ENCODE assay signal across 25 cellular contexts in genomic region chr5:145680744-145681143, GRCh38.
DNase-seq lines count a peak whose midpoint lies in the region; ATAC-seq and TF ChIP-seq lines count a peak whose summit lies in the region.
"Had no signal": no experiment of that assay in that cellular context is flagged by ENCODE, and none has a peak within 500 bp of the region (broad histone marks: within the 10 kb centered on the region; RNA-seq: fewer than 3 reads in every experiment).

No MANE protein-coding gene starts in this region.

- in situ Hi-C loops in ACHN (cut with HindIII; ENCODE audit: low pct_ligation_motif_present, low pct_unique_long_range_greater_than_20kb, low sequenced_read_pairs): no loop called here

- 59% methylated on average over 5 of the region's 7 CpGs for WGBS in right lobe of liver (ENCODE audit: insufficient coverage, low coverage, low lambda C conversion rate, missing lambda C conversion rate)
- 16 to 31% (median 16%) methylated on average over 7 of the region's 7 CpGs for WGBS in psoas muscle, 3 donors

- intact Hi-C loops in Right ventricle myocardium superior (cut with DNase I) (no loop called here), right lobe of liver (cut with DNase I) (no loop called here), psoas muscle (cut with DNase I) (loop anchor here in 1 of 2 donors (5.0 kb wide), 2 partner anchors 147 to 367 kb away; no protein-coding TSS in a partner anchor), breast epithelium (cut with DNase I; ENCODE audit: low total_unique reads) (no loop called here)

- H3K27ac ChIP-seq in right lobe of liver (no peak overlapping the region), psoas muscle (no peak overlapping the region), breast epithelium (no peak overlapping the region)
- H3K27ac ChIP-seq: BLaER1 treated with 17β-estradiol and CSF1 and Interleukin-3, amounts not matched to agents 10 nM and 100 nM; HL-60; Peyer's patch; SJCRH30 had no signal

- H3K4me1 ChIP-seq in right lobe of liver: peaks cover 0 to 8% (median 3%) of the 10 kb centered on the region in 4 donors
- peaks cover 8% of the 10 kb centered on the region for H3K4me1 ChIP-seq in psoas muscle
- no peaks in the 10 kb centered on the region for H3K4me1 ChIP-seq in breast epithelium
- H3K4me1 ChIP-seq: HAP-1, Peyer's patch, SJCRH30 had no signal

- TF ChIP-seq POLR2A in right lobe of liver (IDR thresholded peaks at IDR 0.05) (no peak), breast epithelium (IDR thresholded peaks at IDR 0.05) (no peak)

- no peak for TF ChIP-seq CTCF in right lobe of liver (IDR thresholded peaks at IDR 0.05)
- TF ChIP-seq CTCF in psoas muscle (IDR thresholded peaks at IDR 0.05): no peak
- no peak for TF ChIP-seq CTCF in breast epithelium (IDR thresholded peaks at IDR 0.05)

- H3K4me3 ChIP-seq in right lobe of liver (no peak overlapping the region), psoas muscle (no peak overlapping the region), breast epithelium (no peak overlapping the region)
- H3K4me3 ChIP-seq: BLaER1 treated with 17β-estradiol and CSF1 and Interleukin-3, amounts not matched to agents 10 nM and 100 nM; GM12878; HAP-1; Peyer's patch; SJCRH30 had no signal

- H3K9me3 ChIP-seq in right lobe of liver (no peaks in the 10 kb centered on the region), psoas muscle (no peaks in the 10 kb centered on the region), breast epithelium (no peaks in the 10 kb centered on the region)
- H3K9me3 ChIP-seq: BLaER1 treated with 17β-estradiol and CSF1 and Interleukin-3, amounts not matched to agents 10 nM and 100 nM; HAP-1; Peyer's patch; SJCRH30 had no signal

- H3K27me3 ChIP-seq in right lobe of liver: no peaks in the 10 kb centered on the region
- H3K27me3 ChIP-seq in psoas muscle (ENCODE audit: insufficient read depth in 3 of 3, low read length in 2 of 3): no peaks in the 10 kb centered on the region
- no peaks in the 10 kb centered on the region for H3K27me3 ChIP-seq in breast epithelium
- H3K27me3 ChIP-seq: BLaER1 treated with 17β-estradiol and CSF1 and Interleukin-3, amounts not matched to agents 10 nM and 100 nM; Peyer's patch; SJCRH30 had no signal

- ATAC-seq in Right ventricle myocardium superior (ENCODE audit: poor library complexity): peak; percentile 87
- ATAC-seq in right lobe of liver: peak; percentile 13 to 45 (median 16)
- ATAC-seq in psoas muscle: peak in 3 of 4 donors; percentile 34 to 80 (median 50)
- no peak for ATAC-seq in GM21423 (IDR thresholded peaks at IDR 0.05; ENCODE audit: unreplicated experiment)

- H3K36me3 ChIP-seq in right lobe of liver (no peaks in the 10 kb centered on the region), psoas muscle (ENCODE audit: insufficient read depth in 1 of 2, low read depth in 1 of 2) (no peaks in the 10 kb centered on the region), breast epithelium (no peaks in the 10 kb centered on the region)
- H3K36me3 ChIP-seq: BLaER1 treated with 17β-estradiol and CSF1 and Interleukin-3, amounts not matched to agents 10 nM and 100 nM; HAP-1; Peyer's patch; SJCRH30 had no signal

- DNase-seq in NCI-H1694 treated with DMSO at 0.1 percent for 48 hours (lab: John Stamatoyannopoulos, UW) (peak; percentile 31), Right ventricle myocardium superior (peak; percentile 52), right lobe of liver (no peak), psoas muscle (no peak), breast epithelium (ENCODE audit: low spot score in 2 of 2) (no peak), ACHN (no peak), NCI-H146 treated with DMSO at 0.1 percent for 48 hours (lab: John Stamatoyannopoulos, UW; ENCODE audit: unreplicated experiment) (no peak)
- DNase-seq: activated CD4-positive, alpha-beta T cell treated with anti-CD3 and anti-CD28 coated beads, Interleukin-2, amount 50 U/mL, for 4 hours; activated CD4-positive, CD25-positive, alpha-beta regulatory T cell; activated CD8-positive, alpha-beta memory T cell treated with anti-CD3 and anti-CD28 coated beads, Interleukin-2, amount 50 U/mL, for 4 hours; activated naive CD8-positive, alpha-beta T cell treated with anti-CD3 and anti-CD28 coated beads, Interleukin-2, amount 10 ng/mL, durations not matched to agents 7 days and 5 days; head of caudate nucleus; midbrain; NCI-H1105; NCI-H510A; Peyer's patch; stimulated activated CD4-positive, alpha-beta T cell treated with anti-CD3 and anti-CD28 coated beads, Interleukin-12 subunit alpha, Interleukin-12 subunit beta, amount 100 ng/mL, for 4 hours; stimulated activated CD4-positive, alpha-beta T cell treated with anti-CD3 and anti-CD28 coated beads, Interleukin-4, amount 100 ng/mL, for 24 hours; stimulated activated naive CD4-positive, alpha-beta T cell treated with Interleukin-2 at 50 U/mL for 16 hours had no signal

Comparison
In these comparisons a context has a peak if more than half of its experiments do, and no peak if none do; other contexts are left out.
1. DNase-seq: peak in NCI-H1694 treated with DMSO at 0.1 percent for 48 hours (single experiment) and Right ventricle myocardium superior (single experiment); none in right lobe of liver (0 of 3), psoas muscle (0 of 2), breast epithelium (0 of 2), ACHN (single experiment) and NCI-H146 treated with DMSO at 0.1 percent for 48 hours (single experiment).